24 cellular contexts compared by ENCODE assay signal in genomic region chr10:124496620-124497019, GRCh38. TPM values are rescaled to one million over a fixed set of nuclear protein-coding genes. Genes with fewer than 3 reads are reported as not detected.
A peak's percentile ranks its signal among the peaks of the same experiment; 100 is the strongest.
DNase-seq lines count a peak whose midpoint lies in the region; ATAC-seq, FAIRE-seq and TF ChIP-seq lines count a peak whose summit lies in the region.
"Had no signal": no experiment of that assay in that cellular context is flagged by ENCODE, and none has a peak within 500 bp of the region (broad histone marks: within the 10 kb centered on the region; RNA-seq: fewer than 3 reads in every experiment).

No MANE protein-coding gene starts in this region.

- H3K36me3 ChIP-seq in NT2/D1 (ENCODE audit: insufficient read depth, insufficient read length, low read length) (peaks cover 2% of the 10 kb centered on the region), K562 (ENCODE audit: control insufficient read depth, insufficient read depth, low read length) (no peaks in the 10 kb centered on the region), sigmoid colon (peaks cover 0 to 31% (median 3%) of the 10 kb centered on the region in 4 donors)

- H3K27ac ChIP-seq in K562 (ENCODE audit: extremely low read depth, low read depth, low read length) (no peak overlapping the region), sigmoid colon (no peak overlapping the region)

- H4K20me1 ChIP-seq in K562 (replicated peaks; ENCODE audit: control insufficient read depth, insufficient read depth, low read length): no peaks in the 10 kb centered on the region

- peaks cover 9% of the 10 kb centered on the region for H3K4me1 ChIP-seq in NT2/D1 (ENCODE audit: insufficient read depth, insufficient read length)
- peaks cover 0 to 19% of the 10 kb centered on the region in 2 experiments; a peak in 3 of 5 replicates for H3K4me1 ChIP-seq in K562 (replicated peaks in 1 of 2; ENCODE audit: control insufficient read depth in 2 of 2, insufficient read depth in 2 of 2, low read length in 2 of 2)
- H3K4me1 ChIP-seq in sigmoid colon: no peaks in the 10 kb centered on the region

- no peaks in the 10 kb centered on the region for H3K27me3 ChIP-seq in NT2/D1 (ENCODE audit: insufficient read depth, insufficient read length)
- H3K27me3 ChIP-seq in K562 (ENCODE audit: control insufficient read depth in 2 of 2, insufficient read depth in 2 of 2, low read length in 2 of 2): no peaks in the 10 kb centered on the region
- H3K27me3 ChIP-seq in sigmoid colon: no peaks in the 10 kb centered on the region

- 62% methylated on average over 17 of the region's 24 CpGs for WGBS in K562 (ENCODE audit: insufficient coverage, low coverage, missing lambda C conversion rate)
- 95 to 96% methylated on average over 24 of the region's 24 CpGs for WGBS in sigmoid colon, 2 donors

- H3K9ac ChIP-seq in NT2/D1 (ENCODE audit: insufficient read length, low read depth) (peak overlapping the region; percentile 42), K562 (ENCODE audit: insufficient read depth in 1 of 2, low read depth in 2 of 2, low read length in 2 of 2) (no peak overlapping the region)

- in situ Hi-C loops in K562 (cut with MboI): no loop called here

- no peaks in the 10 kb centered on the region for H3K79me2 ChIP-seq in K562 (ENCODE audit: control insufficient read depth, insufficient read depth, low read length)

- no TSS peak for BruUV-seq in K562 (replicated peaks; lab: Mats Ljungman, UMichigan)

- TF ChIP-seq POLR2A in K562 (conservative IDR thresholded peaks at IDR 0.05): no peak
- TF ChIP-seq POLR2A in sigmoid colon (IDR thresholded peaks at IDR 0.05): no peak

- H3K9me3 ChIP-seq in NT2/D1 (ENCODE audit: insufficient read depth, low read length) (peaks cover 8% of the 10 kb centered on the region; the same call in 1 of the 2 replicates), K562 (replicated peaks; ENCODE audit: control insufficient read depth, insufficient read depth, low read depth, low read length) (peaks cover 5% of the 10 kb centered on the region; the same call in 1 of the 2 replicates), sigmoid colon (no peaks in the 10 kb centered on the region)

- H3K4me3 ChIP-seq in NT2/D1 (ENCODE audit: insufficient read length, low read depth) (no peak overlapping the region), K562 (no peak overlapping the region), sigmoid colon (no peak overlapping the region)

- no peak for TF ChIP-seq RAD21 in K562 (CRISPR knock-in tag; conservative IDR thresholded peaks at IDR 0.05 in 1 of 2, IDR thresholded peaks at IDR 0.05 in 1 of 2)

- H3K9me1 ChIP-seq in K562 (ENCODE audit: control insufficient read depth, insufficient read depth, low read length): no peaks in the 10 kb centered on the region

- no peak for FAIRE-seq in K562 (lab: Jason Lieb, UNC)
- FAIRE-seq: G401.6, GM12892, GM19239 had no signal

- TF ChIP-seq EP300 in K562 (IDR thresholded peaks at IDR 0.05; ENCODE audit: low read length): no peak
- TF ChIP-seq EP300 in sigmoid colon (IDR thresholded peaks at IDR 0.05): no peak

- POLR2A ChIA-PET in K562 (lab: Yijun Ruan, JAX): no interaction called here

- 0 out of 3 replicates have a peak, but pooled peaks have one; percentile 43 for ATAC-seq in K562
- no peak for ATAC-seq in HG03457 (IDR thresholded peaks at IDR 0.05; ENCODE audit: unreplicated experiment)
- ATAC-seq: HCT116 had no signal

- CTCF ChIA-PET in K562 (lab: Yijun Ruan, JAX; ENCODE audit: low intra/inter-chr PET ratio): no interaction called here

- TF ChIP-seq CTCF in K562 (IDR thresholded peaks at IDR 0.05 in 2 of 3, conservative IDR thresholded peaks at IDR 0.05 in 1 of 3; ENCODE audit: insufficient read depth in 2 of 3, low read depth in 1 of 3, low read length in 3 of 3): no peak
- TF ChIP-seq CTCF in sigmoid colon (IDR thresholded peaks at IDR 0.05): no peak

- DNase-seq in NT2/D1 (ENCODE audit: low read depth, low spot score) (no peak), K562 (ENCODE audit: extremely low read depth in 1 of 4, low spot score in 3 of 4) (no peak), left kidney (ENCODE audit: low read depth, low spot score) (peak; percentile 30), sigmoid colon (peak; percentile 53), NCI-H1694 treated with DMSO at 0.1 percent for 48 hours (lab: John Stamatoyannopoulos, UW) (no peak), EL (no peak)
- DNase-seq in activated T-cell treated with anti-CD3 and anti-CD28 coated beads, Interleukin-2, amount 50 U/mL, for 48 hours: no peak
- DNase-seq: C1 segment of cervical spinal cord; Calu3; CD4-positive, alpha-beta memory T cell; COR-L47; DMS53; DMS79 treated with DMSO at 0.1 percent for 48 hours; H9 had no signal

- intact Hi-C loops in K562 (cut with micrococcal nuclease): no loop called here
- intact Hi-C loops in sigmoid colon (cut with DNase I): no loop called here

- H2AFZ ChIP-seq in K562 (ENCODE audit: low read depth, low read length): no peak overlapping the region

- no peak overlapping the region for H3K4me2 ChIP-seq in K562 (ENCODE audit: insufficient read depth, low read length)

TF ChIP-seq in K562, 482 proteins besides CTCF, POLR2A, EP300 and RAD21:
- no peak for TF ChIP-seq YY1 (IDR thresholded peaks at IDR 0.05; ENCODE audit: borderline replicate concordance in 1 of 3, control insufficient read depth in 1 of 3, extremely low read depth in 1 of 3, insufficient read depth in 3 of 3, insufficient read length in 1 of 3, insufficient replicate concordance in 2 of 3, low read depth in 1 of 3, low read length in 2 of 3)
- peak; percentile 91 for TF ChIP-seq ZBTB33 (CRISPR knock-in tag; IDR thresholded peaks at IDR 0.05)
- no peak for TF ChIP-seq MTA1 (IDR thresholded peaks at IDR 0.05; ENCODE audit: borderline replicate concordance)
- no peak for TF ChIP-seq POLR2AphosphoS2 (IDR thresholded peaks at IDR 0.05; ENCODE audit: low read length)

RNA-seq across cellular contexts. Expression of gene LHPP, which starts 35.0 kb away (rescaled TPM):
- total RNA-seq in K562 (2011; cell fraction: chromatin; rRNA removed; ENCODE audit: low replicate concordance): 4.8 and 10.8 TPM in 2 replicates
- 8.4 and 8.8 TPM in 2 replicates for total RNA-seq in K562 (2011; cell fraction: nucleolus; rRNA removed)
- 5.4 and 5.6 TPM in 2 replicates for total RNA-seq in K562 (2011; cell fraction: nucleoplasm; rRNA removed)
- 2.4 and 6.0 TPM in 2 replicates for total RNA-seq in K562 (2014; rRNA removed)
- total RNA-seq in K562 (2014; rRNA removed; fragmentation: Illumina TruSeq; extraction: Trizol): 2.2 and 3.3 TPM in 2 replicates
- total RNA-seq in K562 (2015; rRNA removed; fragmentation: Illumina TruSeq; extraction: Trizol): 3.0 and 3.3 TPM in 2 replicates
- total RNA-seq in K562 (2021): 5.3 and 6.3 TPM in 2 replicates
- polyA plus RNA-seq in K562 (2011; rRNA removed): 6.6 and 7.4 TPM in 2 replicates
- 5.8 and 6.9 TPM in 2 replicates for polyA plus RNA-seq in K562 (2011; cell fraction: cytosol; rRNA removed)
- 8.0 and 9.5 TPM in 2 replicates for polyA plus RNA-seq in K562 (2011; cell fraction: nucleus; rRNA removed)
- polyA plus RNA-seq in K562 (2012): 7.6 and 10.8 TPM in 2 replicates
- polyA plus RNA-seq in K562 (2014; fragmentation: Illumina TruSeq; extraction: Trizol): 3.0 and 3.2 TPM in 2 replicates
- under 1 TPM; 0.34 to 0.56 TPM for polyA plus RNA-seq in K562 (2014; fragmentation: Nextera tagmentation; extraction: Ambion mirVana)
- polyA plus RNA-seq in K562 (2014; rRNA removed): 4.1 and 6.4 TPM in 2 replicates
- 2.7 and 4.6 TPM in 2 replicates for polyA minus RNA-seq in K562 (2011; rRNA and poly(A)+ RNA removed)
- polyA minus RNA-seq in K562 (2011; cell fraction: cytosol; rRNA and poly(A)+ RNA removed): 2.4 and 4.1 TPM in 2 replicates
- 2.6 and 3.4 TPM in 2 replicates for polyA minus RNA-seq in K562 (2011; cell fraction: nucleus; rRNA and poly(A)+ RNA removed)
- total RNA-seq in sigmoid colon: 10 to 100 TPM; 17.5 to 35.7 (median 24.9) TPM
- polyA plus RNA-seq in sigmoid colon: 10 to 100 TPM; 17.1 to 22.8 (median 20.6) TPM

RNA-seq across cellular contexts. Expression of gene NKX1-2, which starts 46.8 kb away (rescaled TPM):
- total RNA-seq in K562 (2011; cell fraction: chromatin; rRNA removed; ENCODE audit: low replicate concordance): not detected in 2 replicates
- not detected in 2 replicates for total RNA-seq in K562 (2011; cell fraction: nucleolus; rRNA removed)
- not detected in 2 replicates for total RNA-seq in K562 (2011; cell fraction: nucleoplasm; rRNA removed)
- total RNA-seq in K562 (2014; rRNA removed): not detected in 2 replicates
- not detected in 2 replicates for total RNA-seq in K562 (2014; rRNA removed; fragmentation: Illumina TruSeq; extraction: Trizol)
- total RNA-seq in K562 (2015; rRNA removed; fragmentation: Illumina TruSeq; extraction: Trizol): not detected in 2 replicates
- total RNA-seq in K562 (2021): 0.04 TPM in 1 of 2 replicates, not detected in the other
- polyA plus RNA-seq in K562 (2011; rRNA removed): not detected in 2 replicates
- not detected in 2 replicates for polyA plus RNA-seq in K562 (2011; cell fraction: cytosol; rRNA removed)
- polyA plus RNA-seq in K562 (2011; cell fraction: nucleus; rRNA removed): not detected in 2 replicates
- polyA plus RNA-seq in K562 (2012): not detected in 2 replicates
- polyA plus RNA-seq in K562 (2014; fragmentation: Illumina TruSeq; extraction: Trizol): not detected in 2 replicates
- polyA plus RNA-seq in K562 (2014; fragmentation: Nextera tagmentation; extraction: Ambion mirVana): not detected
- polyA plus RNA-seq in K562 (2014; rRNA removed): not detected in 2 replicates
- not detected in 2 replicates for polyA minus RNA-seq in K562 (2011; rRNA and poly(A)+ RNA removed)
- not detected in 2 replicates for polyA minus RNA-seq in K562 (2011; cell fraction: cytosol; rRNA and poly(A)+ RNA removed)
- not detected in 2 replicates for polyA minus RNA-seq in K562 (2011; cell fraction: nucleus; rRNA and poly(A)+ RNA removed)
- total RNA-seq in sigmoid colon: not detected
- not detected for polyA plus RNA-seq in sigmoid colon
- total RNA-seq: A172; A673; Calu3; CD4-positive, alpha-beta memory T cell; Daoy; H4 had no signal
- polyA plus RNA-seq: BJ; CD4-positive, alpha-beta memory T cell had no signal

Comparison
In these comparisons a context has a peak if more than half of its experiments do, and no peak if none do; other contexts are left out.
1. DNase-seq: peak in left kidney (single experiment) and sigmoid colon (single experiment); none in NT2/D1 (single experiment), K562 (0 of 4), activated T-cell treated with anti-CD3 and anti-CD28 coated beads, Interleukin-2, amount 50 U/mL, for 48 hours (0 of 2), NCI-H1694 treated with DMSO at 0.1 percent for 48 hours (single experiment) and EL (single experiment).